Comparison of ENCODE assay signal across 1 cellular context in genomic region chr1:230797376-230798186, GRCh38.
TF ChIP-seq lines count a peak whose summit lies in the region.

No MANE protein-coding gene starts in this region.

TF ChIP-seq in K562, 482 proteins besides CTCF, POLR2A, EP300 and RAD21 (continued from another document):
- TF ChIP-seq DEAF1 (CRISPR knock-in tag; IDR thresholded peaks at IDR 0.05) (peak; percentile 93), DMBX1 (CRISPR knock-in tag; IDR thresholded peaks at IDR 0.05; ENCODE audit: borderline replicate concordance) (no peak), ZBTB5 (IDR thresholded peaks at IDR 0.05) (no peak), POLR3A (IDR thresholded peaks at IDR 0.05; ENCODE audit: borderline replicate concordance, extremely low read depth, insufficient read depth, insufficient read length) (no peak), ZBTB12 (CRISPR knock-in tag; IDR thresholded peaks at IDR 0.05) (no peak)
